ENCODE assay signal across 8 cellular contexts in genomic region chr13:32585625-32586021, GRCh38. TPM values are rescaled to one million over a fixed set of nuclear protein-coding genes. Genes with fewer than 3 reads are reported as not detected.
DNase-seq lines count a peak whose midpoint lies in the region; ATAC-seq, FAIRE-seq and TF ChIP-seq lines count a peak whose summit lies in the region.

No MANE protein-coding gene starts in this region.

- H3K36me3 Mint-ChIP-seq in activated CD4-positive, alpha-beta T cell treated with anti-CD3 and anti-CD28 coated beads for 36 hours (ENCODE audit: low read depth), result peaks cover 3% of the 10 kb centered on the region
- peaks cover 7% of the 10 kb centered on the region for H3K36me3 Mint-ChIP-seq in activated T-cell treated with anti-CD3 and anti-CD28 coated beads, Interleukin-2, amount 50 U/mL, for 24 hours (ENCODE audit: low read depth)

- no peak for ATAC-seq in activated CD4-positive, alpha-beta T cell treated with anti-CD3 and anti-CD28 coated beads for 36 hours

- peaks cover 3% of the 10 kb centered on the region for H3K27me3 Mint-ChIP-seq in activated CD4-positive, alpha-beta T cell treated with anti-CD3 and anti-CD28 coated beads for 36 hours
- peaks cover 5% of the 10 kb centered on the region for H3K27me3 Mint-ChIP-seq in activated T-cell treated with anti-CD3 and anti-CD28 coated beads, Interleukin-2, amount 50 U/mL, for 24 hours

- no peak for TF ChIP-seq POLR2A in sigmoid colon (IDR thresholded peaks at IDR 0.05)
- no peak for TF ChIP-seq POLR2A in H54 (IDR thresholded peaks at IDR 0.05; ENCODE audit: low read depth, low read length)

- H3K27me3 ChIP-seq in left ventricle myocardium inferior (ENCODE audit: low read depth), result no peaks in the 10 kb centered on the region
- no peaks in the 10 kb centered on the region for H3K27me3 ChIP-seq in sigmoid colon

- CTCF ChIA-PET in activated CD4-positive, alpha-beta T cell treated with anti-CD3 and anti-CD28 coated beads for 36 hours (lab: Charles Lee), result interaction anchor here (0.6 to 2.9 kb wide), 21 partner anchors 9 to 1138 kb away, joined by 3 to 19 read pairs (median 4); no protein-coding TSS in a partner anchor

- peak; percentile 15 for DNase-seq in activated CD4-positive, alpha-beta T cell treated with anti-CD3 and anti-CD28 coated beads for 36 hours
- no peak for DNase-seq in activated CD4-positive, alpha-beta T cell treated with anti-CD3 and anti-CD28 coated beads, Interleukin-2, amount 50 U/mL, for 1 hour
- DNase-seq in activated T-cell treated with anti-CD3 and anti-CD28 coated beads, Interleukin-2, amount 50 U/mL, for 24 hours, result peak; percentile 34
- DNase-seq in left ventricle myocardium inferior, result no peak
- no peak for DNase-seq in sigmoid colon
- DNase-seq in SKM-1 (lab: John Stamatoyannopoulos, UW; ENCODE audit: unreplicated experiment), result no peak
- DNase-seq in NCI-H510A treated with DMSO at 0.1 percent for 48 hours (lab: John Stamatoyannopoulos, UW), result no peak
- DNase-seq in H54 (ENCODE audit: insufficient read length, low spot score), result no peak

- peaks cover 44% of the 10 kb centered on the region for H3K4me1 ChIP-seq in left ventricle myocardium inferior
- peaks cover 0 to 32% (median 25%) of the 10 kb centered on the region in 4 donors for H3K4me1 ChIP-seq in sigmoid colon

- H3K27ac ChIP-seq in left ventricle myocardium inferior (replicated peaks) (peak overlapping the region; percentile 90), sigmoid colon (peak overlapping the region; percentile 90 to 99 (median 93))

- POLR2A ChIA-PET in activated CD4-positive, alpha-beta T cell treated with anti-CD3 and anti-CD28 coated beads for 36 hours (lab: Charles Lee), result interaction anchor here (0.6 to 1.0 kb wide), 3 partner anchors 65 to 157 kb away, joined by 4 to 6 read pairs (median 5); partner anchors contain the start of gene N4BP2L1

- no peaks in the 10 kb centered on the region for H3K9me3 Mint-ChIP-seq in activated CD4-positive, alpha-beta T cell treated with anti-CD3 and anti-CD28 coated beads for 36 hours (ENCODE audit: low read depth)
- H3K9me3 Mint-ChIP-seq in activated T-cell treated with anti-CD3 and anti-CD28 coated beads, Interleukin-2, amount 50 U/mL, for 24 hours, result no peaks in the 10 kb centered on the region

- TF ChIP-seq CTCF in left ventricle myocardium inferior (IDR thresholded peaks at IDR 0.05; ENCODE audit: borderline replicate concordance) (no peak), sigmoid colon (IDR thresholded peaks at IDR 0.05) (no peak)

- H3K36me3 ChIP-seq in left ventricle myocardium inferior (no peaks in the 10 kb centered on the region), sigmoid colon (no peaks in the 10 kb centered on the region)

- H3K4me3 Mint-ChIP-seq in activated CD4-positive, alpha-beta T cell treated with anti-CD3 and anti-CD28 coated beads for 36 hours, result peak overlapping the region; percentile 78
- H3K4me3 Mint-ChIP-seq in activated T-cell treated with anti-CD3 and anti-CD28 coated beads, Interleukin-2, amount 50 U/mL, for 24 hours, result peak overlapping the region; percentile 82

- 3 to 10% methylated on average over 8 of the region's 8 CpGs for WGBS in sigmoid colon, 2 donors

- no peak for TF ChIP-seq EP300 in sigmoid colon (IDR thresholded peaks at IDR 0.05)

- H3K27ac Mint-ChIP-seq in activated CD4-positive, alpha-beta T cell treated with anti-CD3 and anti-CD28 coated beads for 36 hours, result peak overlapping the region; percentile 82
- peak overlapping the region; percentile 84 for H3K27ac Mint-ChIP-seq in activated T-cell treated with anti-CD3 and anti-CD28 coated beads, Interleukin-2, amount 50 U/mL, for 24 hours

- no peak for FAIRE-seq in H54 (lab: Jason Lieb, UNC)

- H3K9me3 ChIP-seq in left ventricle myocardium inferior (replicated peaks) (no peaks in the 10 kb centered on the region), sigmoid colon (no peaks in the 10 kb centered on the region)

- intact Hi-C loops in activated CD4-positive, alpha-beta T cell treated with anti-CD3 and anti-CD28 coated beads for 36 hours (cut with DNase I, micrococcal nuclease), result loop anchor here (1.0 to 10.0 kb wide), 21 partner anchors 47 to 1232 kb away; partner anchors contain the start of genes BRCA2 (in 2 of the 2), N4BP2L2 (in 2 of the 2), ZAR1L (in 2 of the 2) and KL (in 1 of the 2)
- intact Hi-C loops in left ventricle myocardium inferior (cut with micrococcal nuclease) (loop anchor here (5.0 kb wide), 1 partner anchor 52 kb away; no protein-coding TSS in a partner anchor), sigmoid colon (cut with DNase I) (loop anchor here (1.0 to 10.0 kb wide), 7 partner anchors 48 to 957 kb away; partner anchors contain the start of genes KL, N4BP2L2 and STARD13)

- H3K4me3 ChIP-seq in left ventricle myocardium inferior (peak overlapping the region; percentile 73), sigmoid colon (peak overlapping the region; percentile 36 to 87 (median 78))

- H3K4me1 Mint-ChIP-seq in activated CD4-positive, alpha-beta T cell treated with anti-CD3 and anti-CD28 coated beads for 36 hours, result peaks cover 34% of the 10 kb centered on the region
- peaks cover 39% of the 10 kb centered on the region for H3K4me1 Mint-ChIP-seq in activated T-cell treated with anti-CD3 and anti-CD28 coated beads, Interleukin-2, amount 50 U/mL, for 24 hours (ENCODE audit: low read depth)

RNA-seq across cellular contexts. Expression of gene PDS5B, which starts 0.6 kb away (rescaled TPM):
- total RNA-seq in activated CD4-positive, alpha-beta T cell treated with anti-CD3 and anti-CD28 coated beads for 36 hours, result 10 to 100 TPM; 51.3 to 75.7 TPM
- total RNA-seq in left ventricle myocardium inferior (20.4 TPM), sigmoid colon (10 to 100 TPM; 52.8 to 65.0 (median 59.9) TPM)
- 10 to 100 TPM in 1 of 3 donors, 1 to 10 TPM in 2; 3.6 to 10.9 (median 5.1) TPM for polyA plus RNA-seq in sigmoid colon

RNA-seq across cellular contexts. Expression of gene N4BP2L2, which starts 47.0 kb away (rescaled TPM):
- total RNA-seq in activated CD4-positive, alpha-beta T cell treated with anti-CD3 and anti-CD28 coated beads for 36 hours, result 100 to 1,000 TPM in 1 of 2 experiments, 10 to 100 TPM in 1; 95.1 to 105 TPM
- total RNA-seq in left ventricle myocardium inferior (131 TPM), sigmoid colon (100 to 1,000 TPM; 160 to 232 (median 222) TPM)
- 10 to 100 TPM; 22.0 to 39.6 (median 26.4) TPM for polyA plus RNA-seq in sigmoid colon

Comparison
In these comparisons a context has a peak if more than half of its experiments do, and no peak if none do; other contexts are left out.
1. DNase-seq: peak in activated CD4-positive, alpha-beta T cell treated with anti-CD3 and anti-CD28 coated beads for 36 hours (single experiment) and activated T-cell treated with anti-CD3 and anti-CD28 coated beads, Interleukin-2, amount 50 U/mL, for 24 hours (single experiment); none in activated CD4-positive, alpha-beta T cell treated with anti-CD3 and anti-CD28 coated beads, Interleukin-2, amount 50 U/mL, for 1 hour (single experiment), left ventricle myocardium inferior (single experiment), sigmoid colon (single experiment), SKM-1 (single experiment), NCI-H510A treated with DMSO at 0.1 percent for 48 hours (single experiment) and H54 (single experiment).